ENCODE assay signal across 28 cellular contexts in genomic region chr16:86962913-86963312, GRCh38.
"Had no signal": no experiment of that assay in that cellular context is flagged by ENCODE, and none has a peak within 500 bp of the region (broad histone marks: within the 10 kb centered on the region; RNA-seq: fewer than 3 reads in every experiment).

No MANE protein-coding gene starts in this region.

- H3K9me3 Mint-ChIP-seq: activated CD4-positive, alpha-beta T cell treated with anti-CD3 and anti-CD28 coated beads, Interleukin-2, amount 10 ng/mL, durations not matched to agents 7 days and 5 days; activated naive CD8-positive, alpha-beta T cell treated with anti-CD3 and anti-CD28 coated beads for 36 hours; activated T-cell treated with anti-CD3 and anti-CD28 coated beads, Interleukin-2, amount 50 U/mL, for 4 hours; activated T-helper 1 cell treated with anti-CD3 and anti-CD28 coated beads, Interleukin-12 subunit alpha, Interleukin-12 subunit beta, Interleukin-2, Interleukin-4 antibody, amounts not matched to agents 30 ng/mL and 10 ng/mL and 1 ng/mL, durations not matched to agents 14 hours and 24 hours and 36 hours had no signal

- DNase-seq: activated CD4-positive, alpha-beta T cell treated with anti-CD3 and anti-CD28 coated beads, Interleukin-2, amount 10 ng/mL, durations not matched to agents 7 days and 5 days; activated CD4-positive, alpha-beta T cell treated with anti-CD3 and anti-CD28 coated beads, Interleukin-2, amount 50 U/mL, for 48 hours; activated CD8-positive, alpha-beta memory T cell treated with anti-CD3 and anti-CD28 coated beads, Interleukin-2, amount 50 U/mL, for 4 hours; activated naive CD4-positive, alpha-beta T cell; activated naive CD4-positive, alpha-beta T cell treated with anti-CD3 and anti-CD28 coated beads, Interleukin-2, amount 50 U/mL, for 16 hours; activated naive CD8-positive, alpha-beta T cell treated with anti-CD3 and anti-CD28 coated beads for 36 hours; activated T-cell treated with anti-CD3 and anti-CD28 coated beads for 4 hours; activated T-cell treated with anti-CD3 and anti-CD28 coated beads, Interleukin-2, amount 50 U/mL, for 4 hours; amniotic stem cell; brain microvascular endothelial cell; central memory CD4-positive, alpha-beta T cell; NCI-H1105; NCI-H1417 treated with DMSO at 0.1 percent for 48 hours; NCI-H1694; NCI-H1930; NCI-H2081 treated with DMSO at 0.1 percent for 48 hours; NCI-H226; NCI-H524 treated with DMSO at 0.1 percent for 48 hours; NCI-H748 treated with DMSO at 0.1 percent for 48 hours; NK-92 treated with Interleukin-12 subunit alpha and Interleukin-12 subunit beta, amount 100 ng/mL, for 24 hours; PC-3; Peyer's patch; Right ventricle myocardium superior; RPMI8226; T1000; WERI-Rb-1 had no signal

- H3K4me3 ChIP-seq: Peyer's patch had no signal

- H3K27ac ChIP-seq: brain microvascular endothelial cell, Peyer's patch, WERI-Rb-1 had no signal

- H3K27me3 ChIP-seq: brain microvascular endothelial cell, Peyer's patch had no signal

- H3K4me1 Mint-ChIP-seq: activated CD4-positive, alpha-beta T cell treated with anti-CD3 and anti-CD28 coated beads, Interleukin-2, amount 10 ng/mL, durations not matched to agents 7 days and 5 days; activated naive CD8-positive, alpha-beta T cell treated with anti-CD3 and anti-CD28 coated beads for 36 hours had no signal

- H3K27ac Mint-ChIP-seq: activated CD4-positive, alpha-beta T cell treated with anti-CD3 and anti-CD28 coated beads, Interleukin-2, amount 10 ng/mL, durations not matched to agents 7 days and 5 days; activated naive CD8-positive, alpha-beta T cell treated with anti-CD3 and anti-CD28 coated beads for 36 hours; activated T-helper 1 cell treated with anti-CD3 and anti-CD28 coated beads, Interleukin-12 subunit alpha, Interleukin-12 subunit beta, Interleukin-2, Interleukin-4 antibody, amounts not matched to agents 30 ng/mL and 10 ng/mL and 1 ng/mL, durations not matched to agents 14 hours and 24 hours and 36 hours had no signal

- ATAC-seq: activated T-cell treated with anti-CD3 and anti-CD28 coated beads, Interleukin-2, amount 50 U/mL, for 4 hours; PC-3 had no signal

- H3K4me1 ChIP-seq: Peyer's patch had no signal

- H3K4me3 Mint-ChIP-seq: activated CD4-positive, alpha-beta T cell treated with anti-CD3 and anti-CD28 coated beads, Interleukin-2, amount 10 ng/mL, durations not matched to agents 7 days and 5 days; activated naive CD8-positive, alpha-beta T cell treated with anti-CD3 and anti-CD28 coated beads for 36 hours; activated T-cell treated with anti-CD3 and anti-CD28 coated beads, Interleukin-2, amount 50 U/mL, for 4 hours; activated T-helper 1 cell treated with anti-CD3 and anti-CD28 coated beads, Interleukin-12 subunit alpha, Interleukin-12 subunit beta, Interleukin-2, Interleukin-4 antibody, amounts not matched to agents 30 ng/mL and 10 ng/mL and 1 ng/mL, durations not matched to agents 14 hours and 24 hours and 36 hours had no signal

- H3K9me3 ChIP-seq: Peyer's patch had no signal

- FAIRE-seq: TTC549 had no signal

- H3K36me3 ChIP-seq: brain microvascular endothelial cell, Peyer's patch, WERI-Rb-1 had no signal

- H3K36me3 Mint-ChIP-seq: activated naive CD8-positive, alpha-beta T cell treated with anti-CD3 and anti-CD28 coated beads for 36 hours had no signal
